1 cellular context compared by ENCODE assay signal in genomic region chr12:120199025-120199424, GRCh38.
TF ChIP-seq lines count a peak whose summit lies in the region.

No MANE protein-coding gene starts in this region.

TF ChIP-seq in HepG2, 621 proteins besides CTCF, POLR2A, EP300 and RAD21:
- TF ChIP-seq KLF6 (CRISPR knock-in tag; IDR thresholded peaks at IDR 0.05) (no peak), POLR2G (IDR thresholded peaks at IDR 0.05; ENCODE audit: low read depth, low read length) (0 out of 2 replicates have a peak, but pooled peaks have one; percentile 27)
TF ChIP-seq in HepG2: peak in this region for 1.
